In genomic region chrX:109539007-109539406, GRCh38 we compare ENCODE assay signal across 9 cellular contexts. TPM values are rescaled to one million over a fixed set of nuclear protein-coding genes. Genes with fewer than 3 reads are reported as not detected.
"Had no signal": no experiment of that assay in that cellular context is flagged by ENCODE, and none has a peak within 500 bp of the region (broad histone marks: within the 10 kb centered on the region; RNA-seq: fewer than 3 reads in every experiment).

No MANE protein-coding gene starts in this region.

RNA-seq across cellular contexts. Expression of gene GUCY2F, which starts 57.1 kb away (rescaled TPM):
- total RNA-seq: stomach, suprapubic skin, thoracic aorta, thyroid gland, tibial nerve, transverse colon, ureter, urinary bladder, vagina had no signal
- polyA plus RNA-seq: stomach, urinary bladder had no signal
